In the genomic region with DNA sequence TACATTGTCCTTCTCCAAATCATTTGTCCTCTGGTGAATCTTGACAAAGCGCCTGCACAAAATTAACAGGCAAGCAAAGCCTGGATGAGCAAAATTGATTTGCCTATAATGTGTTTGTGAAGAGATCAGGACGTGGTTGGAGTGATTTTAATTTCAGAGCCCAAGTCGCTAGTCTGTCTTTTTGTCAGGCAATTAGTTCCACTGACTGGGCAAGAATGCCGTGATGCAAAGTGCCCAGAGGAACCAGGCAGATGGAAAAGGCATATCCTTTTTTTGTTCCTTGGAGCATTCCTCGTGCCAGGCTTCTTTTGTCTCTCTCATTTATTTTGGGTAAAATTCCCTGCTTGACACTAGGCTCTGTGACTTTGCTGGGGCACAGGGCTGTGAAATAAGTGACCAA, we compare ENCODE assay signal across 13 cellular contexts.
"Had no signal": no experiment of that assay in that cellular context is flagged by ENCODE, and none has a peak within 500 bp of the region (broad histone marks: within the 10 kb centered on the region; RNA-seq: fewer than 3 reads in every experiment).

No MANE protein-coding gene starts in this region.

- H3K27ac Mint-ChIP-seq: activated naive CD8-positive, alpha-beta T cell; mesothelial cell of epicardium; progenitor cell of endocrine pancreas; stimulated activated naive B cell treated with anti-CD40 and anti-IgM and Interleukin-4, amounts not matched to agents 10 μg/mL and 1 μg/mL and 100 μg/mL, for 72 hours; type B pancreatic cell had no signal

- H3K36me3 ChIP-seq: spleen had no signal

- H3K4me1 ChIP-seq: spleen had no signal

- H3K27me3 Mint-ChIP-seq: stimulated activated naive B cell treated with anti-CD40 and anti-IgM and Interleukin-4, amounts not matched to agents 10 μg/mL and 1 μg/mL and 100 μg/mL, for 72 hours had no signal

- H3K4me1 Mint-ChIP-seq: mesothelial cell of epicardium; stimulated activated naive B cell treated with anti-CD40 and anti-IgM and Interleukin-4, amounts not matched to agents 10 μg/mL and 1 μg/mL and 100 μg/mL, for 72 hours had no signal

- H3K4me3 ChIP-seq: spleen had no signal

- ATAC-seq: sciatic nerve had no signal

- H3K9me3 Mint-ChIP-seq: type B pancreatic cell had no signal

- FAIRE-seq: frontal cortex, keratinocyte had no signal

- H3K4me3 Mint-ChIP-seq: activated naive CD8-positive, alpha-beta T cell; mesothelial cell of epicardium; stimulated activated naive B cell treated with anti-CD40 and anti-IgM and Interleukin-4, amounts not matched to agents 10 μg/mL and 1 μg/mL and 100 μg/mL, for 72 hours; type B pancreatic cell had no signal

- H3K36me3 Mint-ChIP-seq: activated naive CD8-positive, alpha-beta T cell; mesothelial cell of epicardium; stimulated activated naive B cell treated with anti-CD40 and anti-IgM and Interleukin-4, amounts not matched to agents 10 μg/mL and 1 μg/mL and 100 μg/mL, for 72 hours; type B pancreatic cell had no signal

- H3K27me3 ChIP-seq: spleen had no signal

- DNase-seq: activated T-cell treated with anti-CD3 and anti-CD28 coated beads, Interleukin-2, amount 50 U/mL, for 1 hour; amygdala; nucleus accumbens; spleen; stimulated activated CD4-positive, alpha-beta T cell treated with anti-CD3 and anti-CD28 coated beads, Interleukin-2, amount 100 ng/mL, for 24 hours; stimulated activated naive B cell treated with anti-CD40 and anti-IgM and Interleukin-4, amounts not matched to agents 10 μg/mL and 1 μg/mL and 100 μg/mL, for 72 hours had no signal
